18 cellular contexts compared by ENCODE assay signal in genomic region chr17:76254275-76254674, GRCh38. TPM values are rescaled to one million over a fixed set of nuclear protein-coding genes. Genes with fewer than 3 reads are reported as not detected.
DNase-seq lines count a peak whose midpoint lies in the region; ATAC-seq, FAIRE-seq and TF ChIP-seq lines count a peak whose summit lies in the region.
"Had no signal": no experiment of that assay in that cellular context is flagged by ENCODE, and none has a peak within 500 bp of the region (broad histone marks: within the 10 kb centered on the region; RNA-seq: fewer than 3 reads in every experiment).

No MANE protein-coding gene starts in this region.

- no peak for DNase-seq in T-helper 2 cell treated with Interferon-gamma antibody and Interleukin-4, amounts not matched to agents 5 μg/mL and 100 μg/mL, for 36 hours (ENCODE audit: low spot score)
- DNase-seq in T-helper 2 cell (no peak), HepG2 (ENCODE audit: low spot score) (no peak), right lobe of liver (no peak), neural crest cell (ENCODE audit: low read depth, low spot score) (no peak), SK-N-SH (no peak), NCI-H748 (lab: John Stamatoyannopoulos, UW; ENCODE audit: unreplicated experiment) (no peak)
- no peak for DNase-seq in activated T-helper 2 cell treated with anti-CD3 and anti-CD28 coated beads, Interferon-gamma antibody, Interleukin-2, Interleukin-4, amounts not matched to agents 10 μg/mL and 5 μg/mL and 100 μg/mL, durations not matched to agents 14 hours and 24 hours and 36 hours (ENCODE audit: low spot score)
- DNase-seq: 8988T, C1 segment of cervical spinal cord, DMS53, HFFc6, MM.1S, NCI-H1105 treated with DMSO at 0.1 percent for 48 hours, NCI-H187 treated with DMSO at 0.1 percent for 48 hours, NCI-H2171 treated with DMSO at 0.1 percent for 48 hours, NCI-H510A had no signal

- H3K27me3 Mint-ChIP-seq in T-helper 2 cell treated with Interferon-gamma antibody and Interleukin-4, amounts not matched to agents 5 μg/mL and 100 μg/mL, for 36 hours (ENCODE audit: low read depth): no peaks in the 10 kb centered on the region
- no peaks in the 10 kb centered on the region for H3K27me3 Mint-ChIP-seq in neural crest cell (ENCODE audit: low read depth)
- no peaks in the 10 kb centered on the region for H3K27me3 Mint-ChIP-seq in activated T-helper 2 cell treated with anti-CD3 and anti-CD28 coated beads, Interferon-gamma antibody, Interleukin-2, Interleukin-4, amounts not matched to agents 10 μg/mL and 5 μg/mL and 100 μg/mL, durations not matched to agents 14 hours and 24 hours and 36 hours (ENCODE audit: low read depth)

- peaks cover 7% of the 10 kb centered on the region for H3K9me3 Mint-ChIP-seq in T-helper 2 cell treated with Interferon-gamma antibody and Interleukin-4, amounts not matched to agents 5 μg/mL and 100 μg/mL, for 36 hours
- peaks cover 3% of the 10 kb centered on the region for H3K9me3 Mint-ChIP-seq in neural crest cell
- peaks cover 4% of the 10 kb centered on the region for H3K9me3 Mint-ChIP-seq in activated T-helper 2 cell treated with anti-CD3 and anti-CD28 coated beads, Interferon-gamma antibody, Interleukin-2, Interleukin-4, amounts not matched to agents 10 μg/mL and 5 μg/mL and 100 μg/mL, durations not matched to agents 14 hours and 24 hours and 36 hours
- H3K9me3 Mint-ChIP-seq: HFFc6 had no signal

- H3K79me2 ChIP-seq in HepG2 (ENCODE audit: insufficient read depth, low read length) (no peaks in the 10 kb centered on the region), SK-N-SH (ENCODE audit: insufficient read depth) (no peaks in the 10 kb centered on the region)

- no peak for ATAC-seq in HepG2
- ATAC-seq in right lobe of liver: no peak
- ATAC-seq: Panc1 had no signal

- H3K9me2 ChIP-seq in SK-N-SH: no peaks in the 10 kb centered on the region

- TF ChIP-seq EP300 in HepG2 (IDR thresholded peaks at IDR 0.05; ENCODE audit: low read depth in 2 of 2, low read length in 2 of 2) (no peak), HepG2 (CRISPR knock-in tag; IDR thresholded peaks at IDR 0.05; ENCODE audit: borderline replicate concordance) (no peak), SK-N-SH (IDR thresholded peaks at IDR 0.05; ENCODE audit: borderline replicate concordance in 1 of 2, low read depth in 1 of 2, low read length in 1 of 2) (no peak)

- H3K4me3 Mint-ChIP-seq in T-helper 2 cell treated with Interferon-gamma antibody and Interleukin-4, amounts not matched to agents 5 μg/mL and 100 μg/mL, for 36 hours: no peak overlapping the region
- no peak overlapping the region for H3K4me3 Mint-ChIP-seq in neural crest cell
- H3K4me3 Mint-ChIP-seq in activated T-helper 2 cell treated with anti-CD3 and anti-CD28 coated beads, Interferon-gamma antibody, Interleukin-2, Interleukin-4, amounts not matched to agents 10 μg/mL and 5 μg/mL and 100 μg/mL, durations not matched to agents 14 hours and 24 hours and 36 hours (ENCODE audit: low read depth): no peak overlapping the region
- H3K4me3 Mint-ChIP-seq: HFFc6 had no signal

- WGBS in HepG2 (ENCODE audit: low lambda C conversion rate): 93% methylated on average over 5 of the region's 5 CpGs
- WGBS in right lobe of liver (ENCODE audit: insufficient coverage, low coverage, low lambda C conversion rate, missing lambda C conversion rate): 85% methylated on average over 3 of the region's 5 CpGs
- WGBS in SK-N-SH (ENCODE audit: low lambda C conversion rate): 77% methylated on average over 5 of the region's 5 CpGs

- no peak overlapping the region for H3K4me3 ChIP-seq in HepG2 (replicated peaks in 1 of 3; ENCODE audit: insufficient read depth in 1 of 3, low read depth in 2 of 3, low read length in 3 of 3)
- H3K4me3 ChIP-seq in right lobe of liver: no peak overlapping the region
- no peak overlapping the region for H3K4me3 ChIP-seq in SK-N-SH (ENCODE audit: low read depth in 2 of 2, low read length in 1 of 2)

- no peaks in the 10 kb centered on the region for H4K20me1 ChIP-seq in HepG2 (ENCODE audit: insufficient read depth, low read length)
- H4K20me1 ChIP-seq in SK-N-SH (ENCODE audit: insufficient read depth): no peaks in the 10 kb centered on the region

- peaks cover 45% of the 10 kb centered on the region for H3K4me1 Mint-ChIP-seq in T-helper 2 cell treated with Interferon-gamma antibody and Interleukin-4, amounts not matched to agents 5 μg/mL and 100 μg/mL, for 36 hours (ENCODE audit: low read depth)
- peaks cover 28% of the 10 kb centered on the region for H3K4me1 Mint-ChIP-seq in neural crest cell
- H3K4me1 Mint-ChIP-seq in activated T-helper 2 cell treated with anti-CD3 and anti-CD28 coated beads, Interferon-gamma antibody, Interleukin-2, Interleukin-4, amounts not matched to agents 10 μg/mL and 5 μg/mL and 100 μg/mL, durations not matched to agents 14 hours and 24 hours and 36 hours (ENCODE audit: low read depth): peaks cover 46% of the 10 kb centered on the region

- H3K9me3 ChIP-seq in HepG2 (ENCODE audit: low read length) (no peaks in the 10 kb centered on the region), right lobe of liver (no peaks in the 10 kb centered on the region), SK-N-SH (no peaks in the 10 kb centered on the region)

- TF ChIP-seq POLR2A in HepG2 (IDR thresholded peaks at IDR 0.05; ENCODE audit: insufficient read depth in 1 of 2, low read depth in 2 of 2, low read length in 2 of 2): no peak
- no peak for TF ChIP-seq POLR2A in right lobe of liver (IDR thresholded peaks at IDR 0.05)

- no peak for TF ChIP-seq RAD21 in HepG2 (CRISPR knock-in tag; IDR thresholded peaks at IDR 0.05)
- no peak for TF ChIP-seq RAD21 in SK-N-SH (IDR thresholded peaks at IDR 0.05; ENCODE audit: low read length)

- H3K4me2 ChIP-seq in HepG2 (ENCODE audit: low read depth, low read length): no peak overlapping the region
- H3K4me2 ChIP-seq in SK-N-SH: no peak overlapping the region

- peaks cover 3% of the 10 kb centered on the region for H3K36me3 Mint-ChIP-seq in T-helper 2 cell treated with Interferon-gamma antibody and Interleukin-4, amounts not matched to agents 5 μg/mL and 100 μg/mL, for 36 hours (ENCODE audit: low read depth)
- H3K36me3 Mint-ChIP-seq in neural crest cell (ENCODE audit: low read depth): no peaks in the 10 kb centered on the region
- H3K36me3 Mint-ChIP-seq in activated T-helper 2 cell treated with anti-CD3 and anti-CD28 coated beads, Interferon-gamma antibody, Interleukin-2, Interleukin-4, amounts not matched to agents 10 μg/mL and 5 μg/mL and 100 μg/mL, durations not matched to agents 14 hours and 24 hours and 36 hours (ENCODE audit: low read depth): peaks cover 5% of the 10 kb centered on the region

- H2AFZ ChIP-seq in HepG2 (ENCODE audit: low read length) (no peak overlapping the region), SK-N-SH (ENCODE audit: low read depth) (no peak overlapping the region)

- in situ Hi-C loops in HepG2 (cut with HindIII; ENCODE audit: extremely low pct_ligation_motif_present, low pct_unique_long_range_greater_than_20kb): no loop called here

- intact Hi-C loops in HepG2 (cut with micrococcal nuclease; ENCODE audit: unreplicated experiment) (no loop called here), right lobe of liver (cut with DNase I) (no loop called here)
- intact Hi-C loops in activated T-helper 2 cell treated with anti-CD3 and anti-CD28 coated beads, Interferon-gamma antibody, Interleukin-2, Interleukin-4, amounts not matched to agents 10 μg/mL and 5 μg/mL and 100 μg/mL, durations not matched to agents 14 hours and 24 hours and 36 hours (cut with micrococcal nuclease): no loop called here

- H3K27me3 ChIP-seq in HepG2 (ENCODE audit: control insufficient read depth in 1 of 2, insufficient read depth in 2 of 2, low read length in 2 of 2): no peaks in the 10 kb centered on the region
- H3K27me3 ChIP-seq in right lobe of liver: no peaks in the 10 kb centered on the region
- H3K27me3 ChIP-seq in SK-N-SH (ENCODE audit: insufficient read depth): no peaks in the 10 kb centered on the region

- TF ChIP-seq CTCF in HepG2 (CRISPR knock-in tag; IDR thresholded peaks at IDR 0.05) (no peak), right lobe of liver (IDR thresholded peaks at IDR 0.05) (no peak), neural crest cell (conservative IDR thresholded peaks at IDR 0.05) (no peak), SK-N-SH (IDR thresholded peaks at IDR 0.05) (no peak)

- H3K36me3 ChIP-seq in HepG2 (replicated peaks in 1 of 2; ENCODE audit: control insufficient read depth in 1 of 2, insufficient read depth in 2 of 2, low read length in 2 of 2) (no peaks in the 10 kb centered on the region), right lobe of liver (no peaks in the 10 kb centered on the region), SK-N-SH (replicated peaks in 1 of 2; ENCODE audit: control insufficient read depth in 1 of 2, insufficient read depth in 2 of 2, low read length in 1 of 2) (no peaks in the 10 kb centered on the region)

- peaks cover 74% of the 10 kb centered on the region for H3K4me1 ChIP-seq in HepG2 (ENCODE audit: insufficient read depth, low read length)
- H3K4me1 ChIP-seq in right lobe of liver: peaks cover 0 to 19% (median 4%) of the 10 kb centered on the region in 4 donors
- H3K4me1 ChIP-seq in SK-N-SH (ENCODE audit: control insufficient read depth in 1 of 2, insufficient read depth in 2 of 2, low read depth in 1 of 2, low read length in 1 of 2): no peaks in the 10 kb centered on the region; a peak in 1 of 4 replicates

- H3K27ac ChIP-seq in HepG2 (ENCODE audit: extremely low read length, insufficient read depth, low read length): no peak overlapping the region
- H3K27ac ChIP-seq in right lobe of liver: no peak overlapping the region
- H3K27ac ChIP-seq in SK-N-SH (ENCODE audit: low read depth in 2 of 2, low read length in 1 of 2): no peak overlapping the region

- peak overlapping the region; percentile 36 for H3K27ac Mint-ChIP-seq in T-helper 2 cell treated with Interferon-gamma antibody and Interleukin-4, amounts not matched to agents 5 μg/mL and 100 μg/mL, for 36 hours
- peak overlapping the region; percentile 63 for H3K27ac Mint-ChIP-seq in neural crest cell (ENCODE audit: unreplicated experiment)
- H3K27ac Mint-ChIP-seq in activated T-helper 2 cell treated with anti-CD3 and anti-CD28 coated beads, Interferon-gamma antibody, Interleukin-2, Interleukin-4, amounts not matched to agents 10 μg/mL and 5 μg/mL and 100 μg/mL, durations not matched to agents 14 hours and 24 hours and 36 hours: no peak overlapping the region
- H3K27ac Mint-ChIP-seq: HFFc6 had no signal

- H3K9ac ChIP-seq in HepG2 (ENCODE audit: insufficient read depth, low read depth, low read length): no peak overlapping the region
- H3K9ac ChIP-seq in SK-N-SH: no peak overlapping the region

- POLR2A ChIA-PET in HepG2 (lab: Yijun Ruan, JAX) (no interaction called here), SK-N-SH (lab: Yijun Ruan, JAX) (no interaction called here)

- no peaks in the 10 kb centered on the region for H3F3A ChIP-seq in SK-N-SH (replicated peaks; ENCODE audit: insufficient read depth)

- BruUV-seq in HepG2 (replicated peaks; lab: Mats Ljungman, UMichigan): no TSS peak

- CTCF ChIA-PET in HepG2 (lab: Yijun Ruan, JAX; ENCODE audit: low intra/inter-chr PET ratio, low total read pairs) (no interaction called here), SK-N-SH (lab: Yijun Ruan, JAX) (interaction anchor here (0.8 to 4.4 kb wide), 5 partner anchors 9 to 26 kb away, joined by 3 to 21 read pairs (median 4); partner anchors contain the start of gene RNF157)

- FAIRE-seq in HepG2 (lab: Jason Lieb, UNC): no peak

RNA-seq across cellular contexts. Expression of gene UBALD2, which starts 10.9 kb away (rescaled TPM):
- total RNA-seq in HepG2 (2016; rRNA removed; fragmentation: Illumina TruSeq; extraction: Trizol) (3.3 and 5.3 TPM in 2 replicates), right lobe of liver (10 to 100 TPM in 4 of 6 experiments, 1 to 10 TPM in 2; 7.3 to 17.9 (median 14.5) TPM), neural crest cell (18.8 and 21.5 TPM in 2 replicates)
- total RNA-seq in HepG2 (2016; cell fraction: cytosol; rRNA removed; fragmentation: Illumina TruSeq; extraction: Trizol; ENCODE audit: low read depth): 6.8 and 10.0 TPM in 2 replicates
- 4.4 and 4.5 TPM in 2 replicates for total RNA-seq in HepG2 (2016; cell fraction: insoluble cytoplasmic fraction; rRNA removed; fragmentation: Illumina TruSeq; extraction: Trizol)
- 9.1 and 9.4 TPM in 2 replicates for total RNA-seq in HepG2 (2016; cell fraction: membrane; rRNA removed; fragmentation: Illumina TruSeq; extraction: Trizol)
- total RNA-seq in HepG2 (2016; cell fraction: nucleus; rRNA removed; fragmentation: Illumina TruSeq; extraction: Trizol): 2.6 and 3.2 TPM in 2 replicates
- polyA plus RNA-seq in HepG2 (2011; rRNA removed) (50.5 and 89.7 TPM in 2 replicates), SK-N-SH (2012; rRNA removed) (16.7 and 27.0 TPM in 2 replicates)
- 14.6 and 28.0 TPM in 2 replicates for polyA plus RNA-seq in HepG2 (2011; cell fraction: cytosol; rRNA removed)
- polyA plus RNA-seq in HepG2 (2011; cell fraction: nucleus; rRNA removed): 19.7 and 23.1 TPM in 2 replicates
- 16.6 and 21.8 TPM in 2 replicates for polyA plus RNA-seq in HepG2 (2012)
- polyA plus RNA-seq in HepG2 (2016; cell fraction: cytosol; fragmentation: Illumina TruSeq; extraction: Trizol; ENCODE audit: low read depth): 26.5 and 33.4 TPM in 2 replicates
- polyA plus RNA-seq in HepG2 (2016; cell fraction: insoluble cytoplasmic fraction; fragmentation: Illumina TruSeq; extraction: Trizol; ENCODE audit: low read depth): 15.4 and 17.2 TPM in 2 replicates
- polyA plus RNA-seq in HepG2 (2016; cell fraction: membrane; fragmentation: Illumina TruSeq; extraction: Trizol; ENCODE audit: low read depth): 28.1 and 30.3 TPM in 2 replicates
- 8.4 and 13.3 TPM in 2 replicates for polyA plus RNA-seq in HepG2 (2016; cell fraction: nucleus; fragmentation: Illumina TruSeq; extraction: Trizol; ENCODE audit: insufficient read depth, low read depth)
- polyA minus RNA-seq in HepG2 (2011; rRNA and poly(A)+ RNA removed; ENCODE audit: low replicate concordance): 24.6 and 37.9 TPM in 2 replicates
- 14.7 and 29.2 TPM in 2 replicates for polyA minus RNA-seq in HepG2 (2011; cell fraction: cytosol; rRNA and poly(A)+ RNA removed)
- 4.2 and 7.1 TPM in 2 replicates for polyA minus RNA-seq in HepG2 (2011; cell fraction: nucleus; rRNA and poly(A)+ RNA removed)
- polyA plus RNA-seq in SK-N-SH (2012; cell fraction: cytosol; rRNA removed): 10.3 and 14.0 TPM in 2 replicates
- 14.0 and 19.5 TPM in 2 replicates for polyA plus RNA-seq in SK-N-SH (2012; cell fraction: nucleus; rRNA removed)
- 204 and 212 TPM in 2 replicates for total RNA-seq in activated T-helper 2 cell treated with anti-CD3 and anti-CD28 coated beads, Interferon-gamma antibody, Interleukin-2, Interleukin-4, amounts not matched to agents 10 μg/mL and 5 μg/mL and 100 μg/mL, durations not matched to agents 14 hours and 24 hours and 36 hours

RNA-seq across cellular contexts. Expression of gene RNF157, which starts 14.0 kb away (rescaled TPM):
- 1.4 and 1.5 TPM in 2 replicates for total RNA-seq in HepG2 (2016; rRNA removed; fragmentation: Illumina TruSeq; extraction: Trizol)
- total RNA-seq in HepG2 (2016; cell fraction: cytosol; rRNA removed; fragmentation: Illumina TruSeq; extraction: Trizol; ENCODE audit: low read depth): 1.0 and 1.9 TPM in 2 replicates
- 1.5 and 2.1 TPM in 2 replicates for total RNA-seq in HepG2 (2016; cell fraction: insoluble cytoplasmic fraction; rRNA removed; fragmentation: Illumina TruSeq; extraction: Trizol)
- total RNA-seq in HepG2 (2016; cell fraction: membrane; rRNA removed; fragmentation: Illumina TruSeq; extraction: Trizol): 3.1 and 3.6 TPM in 2 replicates
- total RNA-seq in HepG2 (2016; cell fraction: nucleus; rRNA removed; fragmentation: Illumina TruSeq; extraction: Trizol): 1.0 and 2.8 TPM in 2 replicates
- polyA plus RNA-seq in HepG2 (2011; rRNA removed): 0.44 and 0.82 TPM in 2 replicates
- 0.52 and 0.71 TPM in 2 replicates for polyA plus RNA-seq in HepG2 (2011; cell fraction: cytosol; rRNA removed)
- polyA plus RNA-seq in HepG2 (2011; cell fraction: nucleus; rRNA removed): 0.42 TPM in 2 replicates
- 0.86 and 1.1 TPM in 2 replicates for polyA plus RNA-seq in HepG2 (2012)
- 1.7 and 2.0 TPM in 2 replicates for polyA plus RNA-seq in HepG2 (2016; cell fraction: cytosol; fragmentation: Illumina TruSeq; extraction: Trizol; ENCODE audit: low read depth)
- polyA plus RNA-seq in HepG2 (2016; cell fraction: insoluble cytoplasmic fraction; fragmentation: Illumina TruSeq; extraction: Trizol; ENCODE audit: low read depth): 1.9 and 2.1 TPM in 2 replicates
- polyA plus RNA-seq in HepG2 (2016; cell fraction: membrane; fragmentation: Illumina TruSeq; extraction: Trizol; ENCODE audit: low read depth): 3.0 and 5.1 TPM in 2 replicates
- polyA plus RNA-seq in HepG2 (2016; cell fraction: nucleus; fragmentation: Illumina TruSeq; extraction: Trizol; ENCODE audit: insufficient read depth, low read depth): 1.8 and 3.8 TPM in 2 replicates
- 0.66 and 3.2 TPM in 2 replicates for polyA minus RNA-seq in HepG2 (2011; rRNA and poly(A)+ RNA removed; ENCODE audit: low replicate concordance)
- 0.79 and 1.5 TPM in 2 replicates for polyA minus RNA-seq in HepG2 (2011; cell fraction: cytosol; rRNA and poly(A)+ RNA removed)
- polyA minus RNA-seq in HepG2 (2011; cell fraction: nucleus; rRNA and poly(A)+ RNA removed): 0.77 and 0.99 TPM in 2 replicates
- total RNA-seq in right lobe of liver: 10 to 100 TPM in 2 of 6 experiments, 1 to 10 TPM in 2, under 1 TPM in 2; 0.39 to 14.5 (median 6.0) TPM
- total RNA-seq in neural crest cell: 50.4 and 54.0 TPM in 2 replicates
- polyA plus RNA-seq in SK-N-SH (2012; rRNA removed): 5.2 TPM in 2 replicates
- 4.1 and 6.3 TPM in 2 replicates for polyA plus RNA-seq in SK-N-SH (2012; cell fraction: cytosol; rRNA removed)
- 5.5 and 8.1 TPM in 2 replicates for polyA plus RNA-seq in SK-N-SH (2012; cell fraction: nucleus; rRNA removed)
- 34.3 and 34.9 TPM in 2 replicates for total RNA-seq in activated T-helper 2 cell treated with anti-CD3 and anti-CD28 coated beads, Interferon-gamma antibody, Interleukin-2, Interleukin-4, amounts not matched to agents 10 μg/mL and 5 μg/mL and 100 μg/mL, durations not matched to agents 14 hours and 24 hours and 36 hours

RNA-seq across cellular contexts. Expression of gene QRICH2, which starts 53.8 kb away (rescaled TPM):
- 2.7 and 3.7 TPM in 2 replicates for total RNA-seq in HepG2 (2016; rRNA removed; fragmentation: Illumina TruSeq; extraction: Trizol)
- total RNA-seq in HepG2 (2016; cell fraction: cytosol; rRNA removed; fragmentation: Illumina TruSeq; extraction: Trizol; ENCODE audit: low read depth): 3.1 and 3.3 TPM in 2 replicates
- total RNA-seq in HepG2 (2016; cell fraction: insoluble cytoplasmic fraction; rRNA removed; fragmentation: Illumina TruSeq; extraction: Trizol): 2.3 and 3.7 TPM in 2 replicates
- total RNA-seq in HepG2 (2016; cell fraction: membrane; rRNA removed; fragmentation: Illumina TruSeq; extraction: Trizol): 4.0 and 4.5 TPM in 2 replicates
- 4.4 and 6.1 TPM in 2 replicates for total RNA-seq in HepG2 (2016; cell fraction: nucleus; rRNA removed; fragmentation: Illumina TruSeq; extraction: Trizol)
- polyA plus RNA-seq in HepG2 (2011; rRNA removed): 5.7 and 11.5 TPM in 2 replicates
- 3.4 and 3.8 TPM in 2 replicates for polyA plus RNA-seq in HepG2 (2011; cell fraction: cytosol; rRNA removed)
- 58.0 and 60.6 TPM in 2 replicates for polyA plus RNA-seq in HepG2 (2011; cell fraction: nucleus; rRNA removed)
- 1.5 and 7.5 TPM in 2 replicates for polyA plus RNA-seq in HepG2 (2012)
- 0.94 and 1.1 TPM in 2 replicates for polyA plus RNA-seq in HepG2 (2016; cell fraction: cytosol; fragmentation: Illumina TruSeq; extraction: Trizol; ENCODE audit: low read depth)
- polyA plus RNA-seq in HepG2 (2016; cell fraction: insoluble cytoplasmic fraction; fragmentation: Illumina TruSeq; extraction: Trizol; ENCODE audit: low read depth): 1.2 TPM in 2 replicates
- 1.0 and 1.5 TPM in 2 replicates for polyA plus RNA-seq in HepG2 (2016; cell fraction: membrane; fragmentation: Illumina TruSeq; extraction: Trizol; ENCODE audit: low read depth)
- 10.2 and 12.1 TPM in 2 replicates for polyA plus RNA-seq in HepG2 (2016; cell fraction: nucleus; fragmentation: Illumina TruSeq; extraction: Trizol; ENCODE audit: insufficient read depth, low read depth)
- 6.3 and 21.9 TPM in 2 replicates for polyA minus RNA-seq in HepG2 (2011; rRNA and poly(A)+ RNA removed; ENCODE audit: low replicate concordance)
- 2.5 and 3.3 TPM in 2 replicates for polyA minus RNA-seq in HepG2 (2011; cell fraction: cytosol; rRNA and poly(A)+ RNA removed)
- polyA minus RNA-seq in HepG2 (2011; cell fraction: nucleus; rRNA and poly(A)+ RNA removed): 12.0 and 17.0 TPM in 2 replicates
- 1 to 10 TPM in 4 of 6 experiments, under 1 TPM in 2; 0.43 to 2.2 (median 1.5) TPM for total RNA-seq in right lobe of liver
- 10.6 and 12.3 TPM in 2 replicates for total RNA-seq in neural crest cell
- 6.2 and 7.6 TPM in 2 replicates for polyA plus RNA-seq in SK-N-SH (2012; rRNA removed)
- polyA plus RNA-seq in SK-N-SH (2012; cell fraction: cytosol; rRNA removed): 1.8 and 3.0 TPM in 2 replicates
- 32.3 and 33.8 TPM in 2 replicates for polyA plus RNA-seq in SK-N-SH (2012; cell fraction: nucleus; rRNA removed)
- 1.7 and 2.1 TPM in 2 replicates for total RNA-seq in activated T-helper 2 cell treated with anti-CD3 and anti-CD28 coated beads, Interferon-gamma antibody, Interleukin-2, Interleukin-4, amounts not matched to agents 10 μg/mL and 5 μg/mL and 100 μg/mL, durations not matched to agents 14 hours and 24 hours and 36 hours
